In genomic region chr10:109831846-109832245, GRCh38 we compare ENCODE assay signal across 36 cellular contexts.
"Had no signal": no experiment of that assay in that cellular context is flagged by ENCODE, and none has a peak within 500 bp of the region (broad histone marks: within the 10 kb centered on the region; RNA-seq: fewer than 3 reads in every experiment).

No MANE protein-coding gene starts in this region.

- DNase-seq: activated CD4-positive, alpha-beta memory T cell treated with anti-CD3 and anti-CD28 coated beads for 36 hours; activated CD4-positive, alpha-beta T cell treated with anti-CD3 and anti-CD28 coated beads for 36 hours; activated CD4-positive, alpha-beta T cell treated with anti-CD3 and anti-CD28 coated beads, Interleukin-2, amount 10 ng/mL, durations not matched to agents 24 days and 14 days; activated CD4-positive, CD25-positive, alpha-beta regulatory T cell; activated CD4-positive, CD25-positive, alpha-beta regulatory T cell treated with anti-CD3 and anti-CD28 coated beads, Interleukin-2, amount 50 U/mL, for 72 hours; activated CD8-positive, alpha-beta memory T cell treated with anti-CD3 and anti-CD28 coated beads, Interleukin-2, amount 10 ng/mL, durations not matched to agents 7 days and 5 days; activated CD8-positive, alpha-beta memory T cell treated with anti-CD3 and anti-CD28 coated beads, Interleukin-2, amount 50 U/mL, for 4 hours; activated CD8-positive, alpha-beta T cell treated with anti-CD3 and anti-CD28 coated beads, Interleukin-2, amount 10 ng/mL, durations not matched to agents 7 days and 5 days; activated effector memory CD4-positive, alpha-beta T cell treated with anti-CD3 and anti-CD28 coated beads, Interleukin-2, amount 50 U/mL, for 16 hours; activated naive CD4-positive, alpha-beta T cell treated with anti-CD3 and anti-CD28 coated beads for 36 hours; activated naive CD8-positive, alpha-beta T cell treated with anti-CD3 and anti-CD28 coated beads for 36 hours; activated naive CD8-positive, alpha-beta T cell treated with anti-CD3 and anti-CD28 coated beads, Interleukin-2, amount 50 U/mL, for 24 hours; activated T-cell treated with anti-CD3 and anti-CD28 coated beads, Interleukin-2, amount 50 U/mL, for 1 hour; activated T-cell treated with anti-CD3 and anti-CD28 coated beads, Interleukin-2, amount 50 U/mL, for 48 hours; adrenal gland; amygdala; aorta; central memory CD4-positive, alpha-beta T cell; cerebellar nuclear complex; colonic mucosa; effector memory CD4-positive, alpha-beta T cell; endodermal cell; erythroblast; foreskin keratinocyte; gastrocnemius medialis; T-helper 1 cell; T-helper 17 cell; T1000 had no signal

- H3K36me3 ChIP-seq: adrenal gland, breast epithelium, cardiac muscle cell, colonic mucosa, esophagus muscularis mucosa, gastrocnemius medialis had no signal

- H3K4me3 Mint-ChIP-seq: activated CD4-positive, alpha-beta memory T cell treated with anti-CD3 and anti-CD28 coated beads for 36 hours; activated CD4-positive, alpha-beta T cell treated with anti-CD3 and anti-CD28 coated beads for 36 hours; activated CD4-positive, alpha-beta T cell treated with anti-CD3 and anti-CD28 coated beads, Interleukin-2, amount 10 ng/mL, durations not matched to agents 24 days and 14 days; activated CD8-positive, alpha-beta memory T cell treated with anti-CD3 and anti-CD28 coated beads, Interleukin-2, amount 10 ng/mL, durations not matched to agents 7 days and 5 days; activated CD8-positive, alpha-beta T cell treated with anti-CD3 and anti-CD28 coated beads, Interleukin-2, amount 10 ng/mL, durations not matched to agents 7 days and 5 days; activated naive CD4-positive, alpha-beta T cell treated with anti-CD3 and anti-CD28 coated beads for 36 hours; activated naive CD4-positive, alpha-beta T cell treated with anti-CD3 and anti-CD28 coated beads, Interleukin-2, amount 50 U/mL, for 24 hours; activated naive CD8-positive, alpha-beta T cell treated with anti-CD3 and anti-CD28 coated beads for 36 hours; activated naive CD8-positive, alpha-beta T cell treated with anti-CD3 and anti-CD28 coated beads, Interleukin-2, amount 50 U/mL, for 24 hours; activated T-helper 1 cell treated with anti-CD3 and anti-CD28 coated beads, Interleukin-12 subunit alpha, Interleukin-12 subunit beta, Interleukin-2, Interleukin-4 antibody, amounts not matched to agents 30 ng/mL and 10 ng/mL and 1 ng/mL, durations not matched to agents 14 hours and 24 hours and 36 hours; brain; endodermal cell; T-helper 17 cell; T-helper 2 cell treated with Interferon-gamma antibody and Interleukin-4, amounts not matched to agents 5 μg/mL and 100 μg/mL, for 36 hours had no signal

- H3K27ac Mint-ChIP-seq: activated CD4-positive, alpha-beta memory T cell treated with anti-CD3 and anti-CD28 coated beads for 36 hours; activated CD4-positive, alpha-beta T cell treated with anti-CD3 and anti-CD28 coated beads for 36 hours; activated CD4-positive, alpha-beta T cell treated with anti-CD3 and anti-CD28 coated beads, Interleukin-2, amount 10 ng/mL, durations not matched to agents 24 days and 14 days; activated CD8-positive, alpha-beta memory T cell treated with anti-CD3 and anti-CD28 coated beads, Interleukin-2, amount 10 ng/mL, durations not matched to agents 7 days and 5 days; activated CD8-positive, alpha-beta T cell treated with anti-CD3 and anti-CD28 coated beads, Interleukin-2, amount 10 ng/mL, durations not matched to agents 7 days and 5 days; activated naive CD4-positive, alpha-beta T cell treated with anti-CD3 and anti-CD28 coated beads for 36 hours; activated naive CD4-positive, alpha-beta T cell treated with anti-CD3 and anti-CD28 coated beads, Interleukin-2, amount 50 U/mL, for 24 hours; activated naive CD8-positive, alpha-beta T cell treated with anti-CD3 and anti-CD28 coated beads for 36 hours; activated naive CD8-positive, alpha-beta T cell treated with anti-CD3 and anti-CD28 coated beads, Interleukin-2, amount 50 U/mL, for 24 hours; activated T-helper 1 cell treated with anti-CD3 and anti-CD28 coated beads, Interleukin-12 subunit alpha, Interleukin-12 subunit beta, Interleukin-2, Interleukin-4 antibody, amounts not matched to agents 30 ng/mL and 10 ng/mL and 1 ng/mL, durations not matched to agents 14 hours and 24 hours and 36 hours; activated T-helper 2 cell treated with anti-CD3 and anti-CD28 coated beads, Interferon-gamma antibody, Interleukin-2, Interleukin-4, amounts not matched to agents 10 μg/mL and 5 μg/mL and 100 μg/mL, durations not matched to agents 14 hours and 24 hours and 36 hours; brain; endodermal cell; T-helper 17 cell; T-helper 2 cell treated with Interferon-gamma antibody and Interleukin-4, amounts not matched to agents 5 μg/mL and 100 μg/mL, for 36 hours had no signal

- H3K4me1 Mint-ChIP-seq: activated CD4-positive, alpha-beta T cell treated with anti-CD3 and anti-CD28 coated beads for 36 hours; activated CD4-positive, alpha-beta T cell treated with anti-CD3 and anti-CD28 coated beads, Interleukin-2, amount 10 ng/mL, durations not matched to agents 24 days and 14 days; activated CD8-positive, alpha-beta memory T cell treated with anti-CD3 and anti-CD28 coated beads, Interleukin-2, amount 10 ng/mL, durations not matched to agents 7 days and 5 days; activated naive CD4-positive, alpha-beta T cell treated with anti-CD3 and anti-CD28 coated beads, Interleukin-2, amount 50 U/mL, for 24 hours; activated naive CD8-positive, alpha-beta T cell treated with anti-CD3 and anti-CD28 coated beads for 36 hours; activated naive CD8-positive, alpha-beta T cell treated with anti-CD3 and anti-CD28 coated beads, Interleukin-2, amount 50 U/mL, for 24 hours; brain; endodermal cell; T-helper 17 cell had no signal

- H3K4me3 ChIP-seq: adrenal gland, breast epithelium, cardiac muscle cell, colonic mucosa, esophagus muscularis mucosa, gastrocnemius medialis had no signal

- H3K9me3 ChIP-seq: adrenal gland, breast epithelium, colonic mucosa, esophagus muscularis mucosa, gastrocnemius medialis had no signal

- H3K27ac ChIP-seq: adrenal gland, breast epithelium, cardiac muscle cell, colonic mucosa, esophagus muscularis mucosa, foreskin keratinocyte, gastrocnemius medialis had no signal

- H3K9me3 Mint-ChIP-seq: activated CD4-positive, alpha-beta T cell treated with anti-CD3 and anti-CD28 coated beads, Interleukin-2, amount 10 ng/mL, durations not matched to agents 24 days and 14 days; activated naive CD4-positive, alpha-beta T cell treated with anti-CD3 and anti-CD28 coated beads, Interleukin-2, amount 50 U/mL, for 24 hours; activated T-helper 2 cell treated with anti-CD3 and anti-CD28 coated beads, Interferon-gamma antibody, Interleukin-2, Interleukin-4, amounts not matched to agents 10 μg/mL and 5 μg/mL and 100 μg/mL, durations not matched to agents 14 hours and 24 hours and 36 hours had no signal

- H3K36me3 Mint-ChIP-seq: activated CD4-positive, alpha-beta memory T cell treated with anti-CD3 and anti-CD28 coated beads for 36 hours; activated CD8-positive, alpha-beta memory T cell treated with anti-CD3 and anti-CD28 coated beads, Interleukin-2, amount 10 ng/mL, durations not matched to agents 7 days and 5 days; activated naive CD4-positive, alpha-beta T cell treated with anti-CD3 and anti-CD28 coated beads, Interleukin-2, amount 50 U/mL, for 24 hours; activated naive CD8-positive, alpha-beta T cell treated with anti-CD3 and anti-CD28 coated beads for 36 hours; brain had no signal

- H3K27me3 ChIP-seq: adrenal gland, breast epithelium, cardiac muscle cell, colonic mucosa, esophagus muscularis mucosa, foreskin keratinocyte, gastrocnemius medialis had no signal
